ENCODE assay signal across 8 cellular contexts in genomic region chr16:67872631-67873434, GRCh38. TPM values are rescaled to one million over a fixed set of nuclear protein-coding genes. Genes with fewer than 3 reads are reported as not detected.
DNase-seq lines count a peak whose midpoint lies in the region; ATAC-seq, FAIRE-seq and TF ChIP-seq lines count a peak whose summit lies in the region.

A gene with protein sequence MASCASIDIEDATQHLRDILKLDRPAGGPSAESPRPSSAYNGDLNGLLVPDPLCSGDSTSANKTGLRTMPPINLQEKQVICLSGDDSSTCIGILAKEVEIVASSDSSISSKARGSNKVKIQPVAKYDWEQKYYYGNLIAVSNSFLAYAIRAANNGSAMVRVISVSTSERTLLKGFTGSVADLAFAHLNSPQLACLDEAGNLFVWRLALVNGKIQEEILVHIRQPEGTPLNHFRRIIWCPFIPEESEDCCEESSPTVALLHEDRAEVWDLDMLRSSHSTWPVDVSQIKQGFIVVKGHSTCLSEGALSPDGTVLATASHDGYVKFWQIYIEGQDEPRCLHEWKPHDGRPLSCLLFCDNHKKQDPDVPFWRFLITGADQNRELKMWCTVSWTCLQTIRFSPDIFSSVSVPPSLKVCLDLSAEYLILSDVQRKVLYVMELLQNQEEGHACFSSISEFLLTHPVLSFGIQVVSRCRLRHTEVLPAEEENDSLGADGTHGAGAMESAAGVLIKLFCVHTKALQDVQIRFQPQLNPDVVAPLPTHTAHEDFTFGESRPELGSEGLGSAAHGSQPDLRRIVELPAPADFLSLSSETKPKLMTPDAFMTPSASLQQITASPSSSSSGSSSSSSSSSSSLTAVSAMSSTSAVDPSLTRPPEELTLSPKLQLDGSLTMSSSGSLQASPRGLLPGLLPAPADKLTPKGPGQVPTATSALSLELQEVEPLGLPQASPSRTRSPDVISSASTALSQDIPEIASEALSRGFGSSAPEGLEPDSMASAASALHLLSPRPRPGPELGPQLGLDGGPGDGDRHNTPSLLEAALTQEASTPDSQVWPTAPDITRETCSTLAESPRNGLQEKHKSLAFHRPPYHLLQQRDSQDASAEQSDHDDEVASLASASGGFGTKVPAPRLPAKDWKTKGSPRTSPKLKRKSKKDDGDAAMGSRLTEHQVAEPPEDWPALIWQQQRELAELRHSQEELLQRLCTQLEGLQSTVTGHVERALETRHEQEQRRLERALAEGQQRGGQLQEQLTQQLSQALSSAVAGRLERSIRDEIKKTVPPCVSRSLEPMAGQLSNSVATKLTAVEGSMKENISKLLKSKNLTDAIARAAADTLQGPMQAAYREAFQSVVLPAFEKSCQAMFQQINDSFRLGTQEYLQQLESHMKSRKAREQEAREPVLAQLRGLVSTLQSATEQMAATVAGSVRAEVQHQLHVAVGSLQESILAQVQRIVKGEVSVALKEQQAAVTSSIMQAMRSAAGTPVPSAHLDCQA (N-terminal part only) (plus strand): TSS chr16:67873052. CDS start chr16:67873262, 210 bp downstream.

- peak within 1 kb of the TSS; percentile 84 for H3K27ac Mint-ChIP-seq in activated B cell treated with CpG ODN at 0.5 μM for 24 hours

- FAIRE-seq in bronchial epithelial cell (lab: Jason Lieb, UNC), result no peak
- no peak for FAIRE-seq in small intestine (lab: Jason Lieb, UNC)

- peaks cover 36% of the 10 kb centered on the region for H3K4me1 Mint-ChIP-seq in activated B cell treated with CpG ODN at 0.5 μM for 24 hours

- H3K4me1 ChIP-seq in small intestine (ENCODE audit: control insufficient read depth in 2 of 2, insufficient read depth in 1 of 2, low read depth in 1 of 2, low read length in 1 of 2), result peaks cover 0 to 9% of the 10 kb centered on the region in 2 donors

- H3K36me3 Mint-ChIP-seq in activated B cell treated with CpG ODN at 0.5 μM for 24 hours (ENCODE audit: low read depth), result peaks cover 42% of the 10 kb centered on the region

- H3K9me3 Mint-ChIP-seq in activated B cell treated with CpG ODN at 0.5 μM for 24 hours, result no peaks in the 10 kb centered on the region

- H3K27me3 ChIP-seq in bronchial epithelial cell (ENCODE audit: control insufficient read depth, insufficient read depth, low read length), result no peaks in the 10 kb centered on the region
- no peaks in the 10 kb centered on the region for H3K27me3 ChIP-seq in small intestine (ENCODE audit: control insufficient read depth in 2 of 2, insufficient read depth in 2 of 2, low read length in 2 of 2)

- CTCF ChIA-PET in activated B cell treated with CpG ODN at 0.5 μM for 24 hours (lab: Charles Lee), result interaction anchor here (0.6 to 1.4 kb wide), 2 partner anchors 19 to 56 kb away, joined by 3 to 6 read pairs; no protein-coding TSS in a partner anchor

- TF ChIP-seq CTCF in GM13976 (IDR thresholded peaks at IDR 0.05; ENCODE audit: borderline replicate concordance, control extremely low read depth, extremely low read depth, insufficient read depth, missing control alignments) (no peak), activated B cell treated with CpG ODN at 0.5 μM for 24 hours (IDR thresholded peaks at IDR 0.05) (no peak), bronchial epithelial cell (IDR thresholded peaks at IDR 0.05; ENCODE audit: insufficient read depth, low read length, severe bottlenecking) (no peak)

- intact Hi-C loops in activated B cell treated with CpG ODN at 0.5 μM for 24 hours (cut with micrococcal nuclease), result loop anchor here (1.0 to 2.0 kb wide), 5 partner anchors 20 to 62 kb away; partner anchors contain the start of genes NUTF2, PSKH1 and THAP11

- POLR2A ChIA-PET in activated B cell treated with CpG ODN at 0.5 μM for 24 hours (lab: Charles Lee), result interaction anchor here (0.8 to 1.6 kb wide), 7 partner anchors 13 to 165 kb away, joined by 3 to 7 read pairs (median 4); partner anchors contain the start of genes GFOD2 and PSKH1

- H3K27ac ChIP-seq in small intestine (ENCODE audit: low read depth in 1 of 2, low read length in 1 of 2), result peak within 1 kb of the TSS; percentile 49 to 87

- H3K9me3 ChIP-seq in small intestine (ENCODE audit: control insufficient read depth, low read depth), result no peaks in the 10 kb centered on the region

- peaks cover 24% of the 10 kb centered on the region for H3K36me3 ChIP-seq in bronchial epithelial cell (ENCODE audit: control insufficient read depth, insufficient read depth, low read length)
- H3K36me3 ChIP-seq in small intestine (ENCODE audit: control insufficient read depth in 2 of 2, insufficient read depth in 2 of 2, low read length in 2 of 2), result peaks cover 4 to 6% of the 10 kb centered on the region in 2 donors

- WGBS in small intestine, 3 donors, result 1 to 2% (median 2%) methylated on average over 43 to 72 of the region's 72 CpGs

- in situ Hi-C loops in GM13976 (cut with MboI; ENCODE audit: low sequenced_read_pairs, unreplicated experiment), result no loop called here

- H3K27me3 Mint-ChIP-seq in activated B cell treated with CpG ODN at 0.5 μM for 24 hours, result no peaks in the 10 kb centered on the region

- DNase-seq in GM13976 (ENCODE audit: low spot score), result peak; percentile 97
- peak; percentile 29 for DNase-seq in NCI-H1105 treated with DMSO at 0.1 percent for 48 hours (lab: John Stamatoyannopoulos, UW)
- DNase-seq in activated B cell treated with CpG ODN at 0.5 μM for 24 hours, result peak; percentile 89
- no peak for DNase-seq in bronchial epithelial cell (ENCODE audit: low read depth)
- peak; percentile 86 for DNase-seq in iPS-NIHi7 (ENCODE audit: extremely low spot score)
- DNase-seq in small intestine, result peak; percentile 79

- ATAC-seq in HG02571 (IDR thresholded peaks at IDR 0.05; ENCODE audit: unreplicated experiment) (peak; percentile 71), activated B cell treated with CpG ODN at 0.5 μM for 24 hours (ENCODE audit: low read depth) (peak; percentile 93), GM21390 (IDR thresholded peaks at IDR 0.05; ENCODE audit: unreplicated experiment) (no peak)

- peak within 1 kb of the TSS; percentile 72 for H3K4me3 ChIP-seq in bronchial epithelial cell (ENCODE audit: low read depth, low read length)
- H3K4me3 ChIP-seq in small intestine (ENCODE audit: low read depth in 1 of 2, low read length in 2 of 2), result peak within 1 kb of the TSS; percentile 86 to 93

- H3K4me3 Mint-ChIP-seq in activated B cell treated with CpG ODN at 0.5 μM for 24 hours, result peak within 1 kb of the TSS; percentile 90

RNA-seq across cellular contexts. Expression of the gene that starts here (rescaled TPM):
- total RNA-seq in activated B cell treated with CpG ODN at 0.5 μM for 24 hours (71.5 TPM in 2 replicates), bronchial epithelial cell (26.9 and 35.6 TPM in 2 replicates)
- 10 to 100 TPM; 30.6 to 76.5 (median 50.8) TPM for polyA plus RNA-seq in small intestine
